ENCODE assay signal across 10 cellular contexts in genomic region chr1:27606708-27607238, GRCh38. TPM values are rescaled to one million over a fixed set of nuclear protein-coding genes. Genes with fewer than 3 reads are reported as not detected.
DNase-seq lines count a peak whose midpoint lies in the region; ATAC-seq lines count a peak whose summit lies in the region.
"Had no signal": no experiment of that assay in that cellular context is flagged by ENCODE, and none has a peak within 500 bp of the region (broad histone marks: within the 10 kb centered on the region; RNA-seq: fewer than 3 reads in every experiment).

No MANE protein-coding gene starts in this region.

- peaks cover 4 to 33% (median 21%) of the 10 kb centered on the region in 4 donors for H3K4me1 Mint-ChIP-seq in CD4-positive, CD25-positive, alpha-beta regulatory T cell
- H3K4me1 Mint-ChIP-seq in IgD-negative memory B cell: peaks cover 11 to 21% (median 17%) of the 10 kb centered on the region in 3 donors
- peaks cover 20% of the 10 kb centered on the region for H3K4me1 Mint-ChIP-seq in activated naive CD8-positive, alpha-beta T cell treated with anti-CD3 and anti-CD28 coated beads, Interleukin-2, amount 10 ng/mL, durations not matched to agents 7 days and 5 days
- peaks cover 20% of the 10 kb centered on the region for H3K4me1 Mint-ChIP-seq in memory B cell

- no peak for ATAC-seq in CD4-positive, CD25-positive, alpha-beta regulatory T cell (ENCODE audit: low read depth in 2 of 2)
- no peak for ATAC-seq in activated naive CD8-positive, alpha-beta T cell treated with anti-CD3 and anti-CD28 coated beads, Interleukin-2, amount 10 ng/mL, durations not matched to agents 7 days and 5 days (ENCODE audit: low read depth)
- ATAC-seq in memory B cell (ENCODE audit: low read depth): no peak

- H3K27ac ChIP-seq in CD4-positive, CD25-positive, alpha-beta regulatory T cell (ENCODE audit: insufficient read depth, low read length, poor library complexity, severe bottlenecking): no peak overlapping the region
- H3K27ac ChIP-seq: colonic mucosa, PC-9 had no signal

- no peaks in the 10 kb centered on the region for H3K9me3 Mint-ChIP-seq in CD4-positive, CD25-positive, alpha-beta regulatory T cell
- no peaks in the 10 kb centered on the region for H3K9me3 Mint-ChIP-seq in IgD-negative memory B cell
- no peaks in the 10 kb centered on the region for H3K9me3 Mint-ChIP-seq in activated naive CD8-positive, alpha-beta T cell treated with anti-CD3 and anti-CD28 coated beads, Interleukin-2, amount 10 ng/mL, durations not matched to agents 7 days and 5 days
- H3K9me3 Mint-ChIP-seq in memory B cell: no peaks in the 10 kb centered on the region

- POLR2A ChIA-PET in activated naive CD8-positive, alpha-beta T cell treated with anti-CD3 and anti-CD28 coated beads, Interleukin-2, amount 10 ng/mL, durations not matched to agents 7 days and 5 days (lab: Charles Lee): interaction anchor here (0.6 to 7.0 kb wide), 4 partner anchors 50 to 98 kb away, joined by 3 to 71 read pairs (median 4); no protein-coding TSS in a partner anchor

- no peaks in the 10 kb centered on the region for H3K9me3 ChIP-seq in CD4-positive, CD25-positive, alpha-beta regulatory T cell (ENCODE audit: control insufficient read depth in 2 of 2, low read length in 2 of 2)
- H3K9me3 ChIP-seq: colonic mucosa had no signal

- H3K36me3 ChIP-seq in CD4-positive, CD25-positive, alpha-beta regulatory T cell (ENCODE audit: control insufficient read depth, insufficient read depth, low read length): no peaks in the 10 kb centered on the region
- H3K36me3 ChIP-seq: colonic mucosa had no signal

- peak overlapping the region in 2 of 4 donors; percentile 46 to 88 for H3K4me3 Mint-ChIP-seq in CD4-positive, CD25-positive, alpha-beta regulatory T cell
- H3K4me3 Mint-ChIP-seq in IgD-negative memory B cell: peak overlapping the region in 1 of 4 donors; percentile 75
- no peak overlapping the region for H3K4me3 Mint-ChIP-seq in activated naive CD8-positive, alpha-beta T cell treated with anti-CD3 and anti-CD28 coated beads, Interleukin-2, amount 10 ng/mL, durations not matched to agents 7 days and 5 days
- no peak overlapping the region for H3K4me3 Mint-ChIP-seq in memory B cell

- no peak overlapping the region for H3K4me3 ChIP-seq in CD4-positive, CD25-positive, alpha-beta regulatory T cell (ENCODE audit: low read depth, low read length)
- H3K4me3 ChIP-seq: colonic mucosa, PC-9 had no signal

- peaks cover 8% of the 10 kb centered on the region for H3K27me3 Mint-ChIP-seq in CD4-positive, CD25-positive, alpha-beta regulatory T cell
- H3K27me3 Mint-ChIP-seq in IgD-negative memory B cell (peaks cover 1% of the 10 kb centered on the region), memory B cell (no peaks in the 10 kb centered on the region)
- H3K27me3 Mint-ChIP-seq in activated naive CD8-positive, alpha-beta T cell treated with anti-CD3 and anti-CD28 coated beads, Interleukin-2, amount 10 ng/mL, durations not matched to agents 7 days and 5 days: no peaks in the 10 kb centered on the region

- H3K27ac Mint-ChIP-seq in CD4-positive, CD25-positive, alpha-beta regulatory T cell: peak overlapping the region; percentile 32 to 81 (median 76)
- H3K27ac Mint-ChIP-seq in IgD-negative memory B cell (peak overlapping the region; percentile 73 to 89 (median 82)), memory B cell (peak overlapping the region; percentile 48)
- peak overlapping the region; percentile 70 for H3K27ac Mint-ChIP-seq in activated naive CD8-positive, alpha-beta T cell treated with anti-CD3 and anti-CD28 coated beads, Interleukin-2, amount 10 ng/mL, durations not matched to agents 7 days and 5 days

- H3K27me3 ChIP-seq in CD4-positive, CD25-positive, alpha-beta regulatory T cell (ENCODE audit: control insufficient read depth, insufficient read depth, low read length): no peaks in the 10 kb centered on the region
- H3K27me3 ChIP-seq: colonic mucosa had no signal

- H3K36me3 Mint-ChIP-seq in CD4-positive, CD25-positive, alpha-beta regulatory T cell: no peaks in the 10 kb centered on the region
- H3K36me3 Mint-ChIP-seq in IgD-negative memory B cell (no peaks in the 10 kb centered on the region), memory B cell (peaks cover under 1% of the 10 kb centered on the region)
- no peaks in the 10 kb centered on the region for H3K36me3 Mint-ChIP-seq in activated naive CD8-positive, alpha-beta T cell treated with anti-CD3 and anti-CD28 coated beads, Interleukin-2, amount 10 ng/mL, durations not matched to agents 7 days and 5 days

- no peak for DNase-seq in CD4-positive, CD25-positive, alpha-beta regulatory T cell
- DNase-seq in activated naive CD8-positive, alpha-beta T cell treated with anti-CD3 and anti-CD28 coated beads, Interleukin-2, amount 10 ng/mL, durations not matched to agents 7 days and 5 days: no peak
- DNase-seq in memory B cell (ENCODE audit: low spot score in 2 of 2): no peak
- DNase-seq in NCI-H1694 (lab: John Stamatoyannopoulos, UW): no peak
- no peak for DNase-seq in NCI-H2107 treated with DMSO at 0.1 percent for 48 hours (lab: John Stamatoyannopoulos, UW; ENCODE audit: unreplicated experiment)
- DNase-seq in stimulated activated CD4-positive, alpha-beta T cell treated with anti-CD3 and anti-CD28 coated beads, Interleukin-4, amount 100 ng/mL, for 1 hour: no peak
- DNase-seq in NCI-H2196 (lab: John Stamatoyannopoulos, UW; ENCODE audit: unreplicated experiment): no peak

- peaks cover 41% of the 10 kb centered on the region for H3K4me1 ChIP-seq in CD4-positive, CD25-positive, alpha-beta regulatory T cell (ENCODE audit: control insufficient read depth, insufficient read depth, low read length, poor library complexity, severe bottlenecking)

RNA-seq across cellular contexts. Expression of gene AHDC1, which starts 2.8 kb away (rescaled TPM):
- 26.2 TPM for total RNA-seq in CD4-positive, CD25-positive, alpha-beta regulatory T cell
- polyA plus RNA-seq in CD4-positive, CD25-positive, alpha-beta regulatory T cell: 1 to 10 TPM in 1 of 4 donors, under 1 TPM in 3; 0.07 to 1.4 (median 0.50) TPM
- polyA plus RNA-seq in IgD-negative memory B cell: 1.1 TPM
- total RNA-seq in activated naive CD8-positive, alpha-beta T cell treated with anti-CD3 and anti-CD28 coated beads, Interleukin-2, amount 10 ng/mL, durations not matched to agents 7 days and 5 days: 10 to 100 TPM; 21.6 to 22.2 TPM

RNA-seq across cellular contexts. Expression of gene FGR, which starts 28.2 kb away (rescaled TPM):
- total RNA-seq in CD4-positive, CD25-positive, alpha-beta regulatory T cell: 0.15 TPM
- polyA plus RNA-seq in CD4-positive, CD25-positive, alpha-beta regulatory T cell: under 1 TPM; 0.20 to 0.87 (median 0.33) TPM
- polyA plus RNA-seq in IgD-negative memory B cell: 72.0 TPM
- 1 to 10 TPM; 4.7 to 6.0 TPM for total RNA-seq in activated naive CD8-positive, alpha-beta T cell treated with anti-CD3 and anti-CD28 coated beads, Interleukin-2, amount 10 ng/mL, durations not matched to agents 7 days and 5 days
- total RNA-seq: PC-9 had no signal
